In the genomic region with DNA sequence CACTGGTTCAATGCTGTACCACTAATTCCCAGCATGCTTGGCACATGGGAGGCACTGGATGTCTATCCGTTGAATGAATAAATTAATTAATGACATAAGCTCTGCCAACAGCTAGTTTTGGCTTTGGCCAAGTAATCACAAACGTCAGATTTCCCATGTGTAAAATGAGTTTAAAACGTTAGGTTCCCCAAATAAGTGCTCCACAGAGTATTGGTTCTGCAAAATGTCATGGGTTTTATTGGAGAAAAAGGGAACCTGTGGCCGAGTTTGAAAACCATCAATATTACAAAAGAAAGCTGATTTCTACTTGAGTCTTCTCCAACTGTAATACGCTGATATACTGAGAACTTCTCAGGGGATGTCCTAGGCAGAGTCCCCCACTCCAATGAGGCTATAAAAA, we compare ENCODE assay signal across 31 cellular contexts.
A peak's percentile ranks its signal among the peaks of the same experiment; 100 is the strongest.
DNase-seq lines count a peak whose midpoint lies in the region; ATAC-seq and TF ChIP-seq lines count a peak whose summit lies in the region.
"Had no signal": no experiment of that assay in that cellular context is flagged by ENCODE, and none has a peak within 500 bp of the region (broad histone marks: within the 10 kb centered on the region; RNA-seq: fewer than 3 reads in every experiment).

No MANE protein-coding gene starts in this region.

- no peaks in the 10 kb centered on the region for H3K27me3 Mint-ChIP-seq in dendritic cell treated with granulocyte-macrophage colony-stimulating factor and Interleukin-4, amounts not matched to agents 40 ng/mL and 50 ng/mL, for 4 days
- no peaks in the 10 kb centered on the region for H3K27me3 Mint-ChIP-seq in stimulated activated memory B cell treated with anti-CD40 and anti-IgM and Interleukin-4, amounts not matched to agents 10 μg/mL and 1 μg/mL and 100 μg/mL, for 72 hours
- H3K27me3 Mint-ChIP-seq: activated naive CD8-positive, alpha-beta T cell treated with anti-CD3 and anti-CD28 coated beads, Interleukin-2, amount 10 ng/mL, durations not matched to agents 7 days and 5 days; central memory CD8-positive, alpha-beta T cell; stimulated activated naive CD8-positive, alpha-beta T cell treated with anti-CD3 and anti-CD28 coated beads, Interleukin-15, amount 100 ng/mL, for 72 hours had no signal

- peaks cover 62% of the 10 kb centered on the region for H3K4me1 Mint-ChIP-seq in dendritic cell treated with granulocyte-macrophage colony-stimulating factor and Interleukin-4, amounts not matched to agents 40 ng/mL and 50 ng/mL, for 4 days (ENCODE audit: low read depth)
- peaks cover 48% of the 10 kb centered on the region for H3K4me1 Mint-ChIP-seq in stimulated activated memory B cell treated with anti-CD40 and anti-IgM and Interleukin-4, amounts not matched to agents 10 μg/mL and 1 μg/mL and 100 μg/mL, for 72 hours

- H3K36me3 Mint-ChIP-seq in dendritic cell treated with granulocyte-macrophage colony-stimulating factor and Interleukin-4, amounts not matched to agents 40 ng/mL and 50 ng/mL, for 4 days (ENCODE audit: low read depth): peaks cover 30% of the 10 kb centered on the region
- peaks cover 11% of the 10 kb centered on the region for H3K36me3 Mint-ChIP-seq in stimulated activated memory B cell treated with anti-CD40 and anti-IgM and Interleukin-4, amounts not matched to agents 10 μg/mL and 1 μg/mL and 100 μg/mL, for 72 hours

- peak overlapping the region; percentile 85 for H3K27ac Mint-ChIP-seq in dendritic cell treated with granulocyte-macrophage colony-stimulating factor and Interleukin-4, amounts not matched to agents 40 ng/mL and 50 ng/mL, for 4 days
- peak overlapping the region; percentile 57 for H3K27ac Mint-ChIP-seq in stimulated activated memory B cell treated with anti-CD40 and anti-IgM and Interleukin-4, amounts not matched to agents 10 μg/mL and 1 μg/mL and 100 μg/mL, for 72 hours
- H3K27ac Mint-ChIP-seq: activated naive CD8-positive, alpha-beta T cell treated with anti-CD3 and anti-CD28 coated beads, Interleukin-2, amount 10 ng/mL, durations not matched to agents 7 days and 5 days; H9; stimulated activated naive CD8-positive, alpha-beta T cell treated with anti-CD3 and anti-CD28 coated beads, Interleukin-15, amount 100 ng/mL, for 72 hours had no signal

- ATAC-seq in stimulated activated memory B cell treated with anti-CD40 and anti-IgM and Interleukin-4, amounts not matched to agents 10 μg/mL and 1 μg/mL and 100 μg/mL, for 72 hours: peak; percentile 60
- ATAC-seq in SK-N-SH treated with all-trans-retinoic acid at 6 μM for 48 hours: no peak
- ATAC-seq: foreskin keratinocyte, K562 had no signal

- DNase-seq in GF-D8 (lab: John Stamatoyannopoulos, UW) (peak; percentile 43), NOMO-1 treated with dmso at 0.1 percent for 144 hours (lab: John Stamatoyannopoulos, UW; ENCODE audit: unreplicated experiment) (peak; percentile 54), NCI-H1436 treated with DMSO at 0.1 percent for 48 hours (lab: John Stamatoyannopoulos, UW) (no peak), SHP77 (lab: John Stamatoyannopoulos, UW) (no peak)
- no peak for DNase-seq in activated naive CD4-positive, alpha-beta T cell treated with anti-CD3 and anti-CD28 coated beads, Interleukin-2, amount 50 U/mL, for 16 hours
- DNase-seq: ACHN; activated CD4-positive, alpha-beta T cell treated with anti-CD3 and anti-CD28 coated beads for 4 hours; activated CD8-positive, alpha-beta memory T cell treated with anti-CD3 and anti-CD28 coated beads for 24 hours; activated effector memory CD4-positive, alpha-beta T cell treated with anti-CD3 and anti-CD28 coated beads, Interleukin-2, amount 50 U/mL, for 16 hours; activated naive CD8-positive, alpha-beta T cell treated with anti-CD3 and anti-CD28 coated beads, Interleukin-2, amount 10 ng/mL, durations not matched to agents 7 days and 5 days; C1 segment of cervical spinal cord; Calu3; dermis blood vessel endothelial cell; DMS79 treated with DMSO at 0.1 percent for 48 hours; foreskin keratinocyte; H9; heart right ventricle; kidney glomerular epithelial cell; MM.1S; NCI-H187 treated with DMSO at 0.1 percent for 48 hours; NCI-H2171 treated with DMSO at 0.1 percent for 48 hours; NCI-H524; nucleus accumbens; stimulated activated naive CD8-positive, alpha-beta T cell treated with anti-CD3 and anti-CD28 coated beads, Interleukin-15, amount 100 ng/mL, for 72 hours; T-helper 2 cell; tibial artery had no signal

- no peaks in the 10 kb centered on the region for H3K9me3 Mint-ChIP-seq in dendritic cell treated with granulocyte-macrophage colony-stimulating factor and Interleukin-4, amounts not matched to agents 40 ng/mL and 50 ng/mL, for 4 days
- H3K9me3 Mint-ChIP-seq in stimulated activated memory B cell treated with anti-CD40 and anti-IgM and Interleukin-4, amounts not matched to agents 10 μg/mL and 1 μg/mL and 100 μg/mL, for 72 hours: no peaks in the 10 kb centered on the region
- H3K9me3 Mint-ChIP-seq: activated naive CD8-positive, alpha-beta T cell treated with anti-CD3 and anti-CD28 coated beads, Interleukin-2, amount 10 ng/mL, durations not matched to agents 7 days and 5 days; central memory CD8-positive, alpha-beta T cell; H9; stimulated activated naive CD8-positive, alpha-beta T cell treated with anti-CD3 and anti-CD28 coated beads, Interleukin-15, amount 100 ng/mL, for 72 hours had no signal

- intact Hi-C loops in dendritic cell treated with granulocyte-macrophage colony-stimulating factor and Interleukin-4, amounts not matched to agents 40 ng/mL and 50 ng/mL, for 4 days (cut with micrococcal nuclease): loop anchor here (1.0 to 5.0 kb wide), 3 partner anchors 17 to 38 kb away; a partner anchor contains a TSS

- no peak overlapping the region for H3K4me3 Mint-ChIP-seq in dendritic cell treated with granulocyte-macrophage colony-stimulating factor and Interleukin-4, amounts not matched to agents 40 ng/mL and 50 ng/mL, for 4 days
- H3K4me3 Mint-ChIP-seq in stimulated activated memory B cell treated with anti-CD40 and anti-IgM and Interleukin-4, amounts not matched to agents 10 μg/mL and 1 μg/mL and 100 μg/mL, for 72 hours: no peak overlapping the region
- H3K4me3 Mint-ChIP-seq: activated naive CD8-positive, alpha-beta T cell treated with anti-CD3 and anti-CD28 coated beads, Interleukin-2, amount 10 ng/mL, durations not matched to agents 7 days and 5 days; central memory CD8-positive, alpha-beta T cell; H9; stimulated activated naive CD8-positive, alpha-beta T cell treated with anti-CD3 and anti-CD28 coated beads, Interleukin-15, amount 100 ng/mL, for 72 hours had no signal

TF ChIP-seq in SK-N-SH treated with all-trans-retinoic acid at 6 μM for 48 hours, 23 proteins besides CTCF, POLR2A, EP300 and RAD21:
- TF ChIP-seq SNAI2 (CRISPR knock-in tag; IDR thresholded peaks at IDR 0.05) (no peak), ARNTL (CRISPR knock-in tag; IDR thresholded peaks at IDR 0.05; ENCODE audit: borderline replicate concordance, low read depth) (no peak)
- TF ChIP-seq, protein P1, sequence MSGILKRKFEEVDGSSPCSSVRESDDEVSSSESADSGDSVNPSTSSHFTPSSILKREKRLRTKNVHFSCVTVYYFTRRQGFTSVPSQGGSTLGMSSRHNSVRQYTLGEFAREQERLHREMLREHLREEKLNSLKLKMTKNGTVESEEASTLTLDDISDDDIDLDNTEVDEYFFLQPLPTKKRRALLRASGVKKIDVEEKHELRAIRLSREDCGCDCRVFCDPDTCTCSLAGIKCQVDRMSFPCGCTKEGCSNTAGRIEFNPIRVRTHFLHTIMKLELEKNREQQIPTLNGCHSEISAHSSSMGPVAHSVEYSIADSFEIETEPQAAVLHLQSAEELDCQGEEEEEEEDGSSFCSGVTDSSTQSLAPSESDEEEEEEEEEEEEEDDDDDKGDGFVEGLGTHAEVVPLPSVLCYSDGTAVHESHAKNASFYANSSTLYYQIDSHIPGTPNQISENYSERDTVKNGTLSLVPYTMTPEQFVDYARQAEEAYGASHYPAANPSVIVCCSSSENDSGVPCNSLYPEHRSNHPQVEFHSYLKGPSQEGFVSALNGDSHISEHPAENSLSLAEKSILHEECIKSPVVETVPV (CRISPR knock-in tag; IDR thresholded peaks at IDR 0.05): no peak
TF ChIP-seq in SK-N-SH treated with all-trans-retinoic acid at 6 μM for 48 hours: peak in this region for 0.

Comparison
In these comparisons a context has a peak if more than half of its experiments do, and no peak if none do; other contexts are left out.
1. DNase-seq: peak in GF-D8 (single experiment) and NOMO-1 treated with dmso at 0.1 percent for 144 hours (single experiment); none in activated naive CD4-positive, alpha-beta T cell treated with anti-CD3 and anti-CD28 coated beads, Interleukin-2, amount 50 U/mL, for 16 hours (single experiment), NCI-H1436 treated with DMSO at 0.1 percent for 48 hours (single experiment) and SHP77 (0 of 2).